In the genomic region with DNA sequence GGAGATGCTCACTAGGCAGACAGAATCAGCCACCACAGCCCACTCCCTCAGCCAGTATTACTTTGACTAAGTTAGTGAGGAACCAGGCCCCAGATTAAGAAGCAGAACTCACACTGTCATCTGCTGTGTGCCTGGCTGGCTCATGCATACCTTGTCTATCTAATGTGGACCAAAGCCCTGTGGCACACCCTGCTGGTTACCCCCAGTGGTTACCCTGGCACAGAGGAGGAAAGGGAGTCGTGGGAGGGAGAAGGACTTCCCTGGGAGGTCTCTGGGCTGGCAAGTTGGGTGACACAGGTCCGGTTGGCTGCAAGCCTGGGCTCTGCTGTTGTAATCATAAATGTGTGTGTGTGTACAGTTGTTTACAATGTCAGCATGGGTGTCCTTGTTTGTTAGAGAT, we compare ENCODE assay signal across 1 cellular context.
TF ChIP-seq lines count a peak whose summit lies in the region.

No MANE protein-coding gene starts in this region.

TF ChIP-seq in SK-N-SH, 30 proteins besides CTCF, POLR2A, EP300 and RAD21 (continued from another document):
- TF ChIP-seq FOXM1 (IDR thresholded peaks at IDR 0.05; ENCODE audit: low read depth) (no peak), FOSL2 (IDR thresholded peaks at IDR 0.05; ENCODE audit: borderline replicate concordance, low read depth) (no peak)
